In the genomic region with DNA sequence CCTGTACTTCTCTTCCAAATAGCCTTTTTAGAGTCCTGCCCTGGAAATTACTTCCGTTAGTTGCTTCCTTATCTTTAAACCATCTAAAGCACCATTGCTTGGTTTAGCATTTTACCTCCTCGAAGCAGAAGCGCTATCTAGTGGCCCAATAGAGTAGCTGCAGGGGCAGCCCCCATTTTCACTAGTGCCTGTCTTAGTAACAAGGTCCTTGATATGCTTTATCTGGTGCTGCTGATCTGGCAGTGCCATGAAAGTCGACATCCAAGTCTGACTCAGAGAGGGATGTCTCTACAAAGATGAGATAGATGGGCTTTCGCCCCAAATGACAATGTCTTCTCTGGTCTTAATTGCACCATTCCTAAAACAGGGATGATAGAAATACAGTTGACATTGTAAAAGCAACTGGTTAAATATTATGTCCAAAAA, we compare ENCODE assay signal across 8 cellular contexts. TPM values are rescaled to one million over a fixed set of nuclear protein-coding genes. Genes with fewer than 3 reads are reported as not detected.
DNase-seq lines count a peak whose midpoint lies in the region; ATAC-seq, FAIRE-seq and TF ChIP-seq lines count a peak whose summit lies in the region.

No MANE protein-coding gene starts in this region.

- H4K20me1 ChIP-seq in fibroblast of lung (ENCODE audit: control insufficient read depth, extremely low read depth, insufficient read depth, low read length), result no peaks in the 10 kb centered on the region

- no peak overlapping the region for H3K4me2 ChIP-seq in fibroblast of lung (ENCODE audit: extremely low read depth, insufficient read depth, low read length)

- peak; percentile 80 for ATAC-seq in GM19438 (IDR thresholded peaks at IDR 0.05; ENCODE audit: low read depth, unreplicated experiment)

- H3K4me1 ChIP-seq in BE2C, result no peaks in the 10 kb centered on the region
- no peaks in the 10 kb centered on the region for H3K4me1 ChIP-seq in fibroblast of lung (ENCODE audit: control insufficient read depth, extremely low read depth, insufficient read depth, low read length)
- no peaks in the 10 kb centered on the region for H3K4me1 ChIP-seq in suprapubic skin

- H2AFZ ChIP-seq in fibroblast of lung (ENCODE audit: low read length), result no peak overlapping the region

- no peak overlapping the region for H3K27ac ChIP-seq in fibroblast of lung (ENCODE audit: insufficient read depth, low read length)
- no peak overlapping the region for H3K27ac ChIP-seq in suprapubic skin

- TF ChIP-seq EP300 in suprapubic skin (IDR thresholded peaks at IDR 0.05), result no peak

- no peaks in the 10 kb centered on the region for H3K79me2 ChIP-seq in fibroblast of lung (ENCODE audit: control insufficient read depth, insufficient read depth, low read length)

- TF ChIP-seq POLR2A in suprapubic skin (IDR thresholded peaks at IDR 0.05), result no peak

- H3K9me3 ChIP-seq in BE2C (no peaks in the 10 kb centered on the region), fibroblast of lung (ENCODE audit: control insufficient read depth, insufficient read depth, low read depth, low read length) (no peaks in the 10 kb centered on the region), suprapubic skin (no peaks in the 10 kb centered on the region)

- FAIRE-seq in RCC 7860 (lab: Jason Lieb, UNC), result peak; percentile 58

- H3K27me3 ChIP-seq in BE2C, result no peaks in the 10 kb centered on the region
- H3K27me3 ChIP-seq in fibroblast of lung (ENCODE audit: control insufficient read depth, insufficient read depth, low read length), result no peaks in the 10 kb centered on the region
- H3K27me3 ChIP-seq in suprapubic skin, result no peaks in the 10 kb centered on the region

- H3K9ac ChIP-seq in fibroblast of lung (ENCODE audit: insufficient read depth, low read length), result no peak overlapping the region

- TF ChIP-seq CTCF in BE2C (IDR thresholded peaks at IDR 0.05; ENCODE audit: low read depth, low read length) (peak; percentile 77), LNCAP (IDR thresholded peaks at IDR 0.05) (peak; percentile 97), fibroblast of lung (conservative IDR thresholded peaks at IDR 0.05 in 1 of 2, IDR thresholded peaks at IDR 0.05 in 1 of 2; ENCODE audit: low read depth in 1 of 2, low read length in 2 of 2) (peak; percentile 70 to 98), suprapubic skin (IDR thresholded peaks at IDR 0.05) (peak; percentile 53 to 78)

- DNase-seq in BE2C (peak; percentile 71), RCC 7860 (ENCODE audit: low spot score) (peak; percentile 66), fibroblast of lung (ENCODE audit: low read depth in 2 of 2) (peak; percentile 62 to 76), non-pigmented ciliary epithelial cell (ENCODE audit: low read depth) (peak; percentile 51), suprapubic skin (ENCODE audit: low spot score in 2 of 2) (no peak)
- DNase-seq in activated T-cell treated with anti-CD3 and anti-CD28 coated beads, Interleukin-2, amount 50 U/mL, for 1 hour, result peak; percentile 73

- 2% methylated on average over 5 of the region's 5 CpGs for WGBS in suprapubic skin

- H3K36me3 ChIP-seq in BE2C, result no peaks in the 10 kb centered on the region
- no peaks in the 10 kb centered on the region for H3K36me3 ChIP-seq in fibroblast of lung (ENCODE audit: control insufficient read depth, insufficient read depth, low read length)
- no peaks in the 10 kb centered on the region for H3K36me3 ChIP-seq in suprapubic skin

- no peak overlapping the region for H3K4me3 ChIP-seq in BE2C (ENCODE audit: low read depth, low read length)
- H3K4me3 ChIP-seq in fibroblast of lung (replicated peaks in 1 of 4; ENCODE audit: control extremely low read depth in 1 of 4, insufficient read depth in 1 of 4, low read depth in 3 of 4, low read length in 4 of 4), result no peak overlapping the region
- H3K4me3 ChIP-seq in suprapubic skin, result no peak overlapping the region

RNA-seq across cellular contexts. Expression of a gene that starts 25.0 kb away (rescaled TPM):
- 4.8 TPM for polyA plus RNA-seq in BE2C (2012; ENCODE audit: insufficient read depth, insufficient read length, low read depth)
- total RNA-seq in fibroblast of lung, result 4.6 and 25.4 TPM in 2 replicates
- polyA plus RNA-seq in fibroblast of lung, result 6.8 and 26.4 TPM in 2 replicates
- 6.0 and 20.5 TPM in 2 replicates for polyA plus RNA-seq in fibroblast of lung (2012)
- 14.7 and 75.2 TPM in 2 replicates for polyA minus RNA-seq in fibroblast of lung (ENCODE audit: low replicate concordance)
- 10 to 100 TPM in 2 of 4 donors, 1 to 10 TPM in 2; 6.1 to 20.3 (median 10.0) TPM for total RNA-seq in suprapubic skin

Comparison
In these comparisons a context has a peak if more than half of its experiments do, and no peak if none do; other contexts are left out.
1. DNase-seq: peak in BE2C (single experiment), RCC 7860 (single experiment), activated T-cell treated with anti-CD3 and anti-CD28 coated beads, Interleukin-2, amount 50 U/mL, for 1 hour (single experiment), fibroblast of lung (2 of 2) and non-pigmented ciliary epithelial cell (single experiment); none in suprapubic skin (0 of 2).
2. Peak in every context shown above with its lines, with median percentiles within 50 percentile points of each other: CTCF ChIP-seq.